ENCODE assay signal across 9 cellular contexts in the genomic region with DNA sequence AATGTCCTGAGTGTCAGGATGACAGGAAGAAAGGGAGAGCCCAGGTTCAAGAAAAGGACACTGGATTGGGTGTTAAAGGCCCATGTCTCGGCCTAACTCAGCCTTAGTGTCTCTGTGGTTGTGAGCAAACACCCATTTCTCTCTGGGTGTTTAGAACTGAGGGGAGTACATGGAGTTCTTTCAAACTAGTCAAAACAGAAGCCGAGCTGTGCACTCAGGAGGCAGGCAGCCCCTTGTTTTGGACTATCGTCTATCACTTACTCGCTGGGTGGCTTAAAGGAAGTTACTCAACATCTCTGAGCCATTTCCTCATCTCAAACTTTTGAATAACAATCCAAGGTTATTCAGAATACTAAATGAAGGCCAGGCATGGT. TPM values are rescaled to one million over a fixed set of nuclear protein-coding genes. Genes with fewer than 3 reads are reported as not detected.
DNase-seq lines count a peak whose midpoint lies in the region; ATAC-seq, FAIRE-seq and TF ChIP-seq lines count a peak whose summit lies in the region.
"Had no signal": no experiment of that assay in that cellular context is flagged by ENCODE, and none has a peak within 500 bp of the region (broad histone marks: within the 10 kb centered on the region; RNA-seq: fewer than 3 reads in every experiment).

No MANE protein-coding gene starts in this region.

- TF ChIP-seq POLR2A in GM12891 (IDR thresholded peaks at IDR 0.05; ENCODE audit: low read depth, low read length): no peak

- H3K4me3 Mint-ChIP-seq in activated CD4-positive, alpha-beta memory T cell treated with anti-CD3 and anti-CD28 coated beads, Interleukin-2, amount 10 ng/mL, durations not matched to agents 7 days and 5 days: peak overlapping the region; percentile 73
- H3K4me3 Mint-ChIP-seq in stimulated activated memory B cell treated with anti-CD40 and anti-IgM and Interleukin-4, amounts not matched to agents 10 μg/mL and 1 μg/mL and 100 μg/mL, for 72 hours: peak overlapping the region; percentile 55

- peaks cover 8% of the 10 kb centered on the region for H3K36me3 Mint-ChIP-seq in activated CD4-positive, alpha-beta memory T cell treated with anti-CD3 and anti-CD28 coated beads, Interleukin-2, amount 10 ng/mL, durations not matched to agents 7 days and 5 days (ENCODE audit: low read depth)
- no peaks in the 10 kb centered on the region for H3K36me3 Mint-ChIP-seq in stimulated activated memory B cell treated with anti-CD40 and anti-IgM and Interleukin-4, amounts not matched to agents 10 μg/mL and 1 μg/mL and 100 μg/mL, for 72 hours

- POLR2A ChIA-PET in activated CD4-positive, alpha-beta memory T cell treated with anti-CD3 and anti-CD28 coated beads, Interleukin-2, amount 10 ng/mL, durations not matched to agents 7 days and 5 days (lab: Charles Lee): interaction anchor here (0.6 to 20.3 kb wide), 14 partner anchors 7 to 640 kb away, joined by 3 to 465 read pairs (median 8); partner anchors contain the start of genes DPM2, EEIG1, NAIF1 and SLC25A25

- no peak for ATAC-seq in stimulated activated memory B cell treated with anti-CD40 and anti-IgM and Interleukin-4, amounts not matched to agents 10 μg/mL and 1 μg/mL and 100 μg/mL, for 72 hours

- CTCF ChIA-PET in activated CD4-positive, alpha-beta memory T cell treated with anti-CD3 and anti-CD28 coated beads, Interleukin-2, amount 10 ng/mL, durations not matched to agents 7 days and 5 days (lab: Charles Lee): interaction anchor here (1.0 to 13.8 kb wide), 6 partner anchors 8 to 84 kb away, joined by 3 to 178 read pairs (median 24); partner anchors contain the start of gene EEIG1

- DNase-seq in NOMO-1 treated with DMSO at 0.1 percent for 48 hours (lab: John Stamatoyannopoulos, UW; ENCODE audit: unreplicated experiment) (peak; percentile 19), NOMO-1 (lab: John Stamatoyannopoulos, UW; ENCODE audit: unreplicated experiment in 2 of 2) (no peak), fibroblast of the aortic adventitia (ENCODE audit: low read depth) (peak; percentile 20), GM12891 (ENCODE audit: insufficient read length, low spot score) (no peak), RPMI8226 (no peak), foreskin melanocyte (no peak)
- DNase-seq in activated CD4-positive, alpha-beta memory T cell treated with anti-CD3 and anti-CD28 coated beads, Interleukin-2, amount 10 ng/mL, durations not matched to agents 7 days and 5 days: peak; percentile 55
- DNase-seq: NCI-H345 had no signal

- H3K4me1 Mint-ChIP-seq in activated CD4-positive, alpha-beta memory T cell treated with anti-CD3 and anti-CD28 coated beads, Interleukin-2, amount 10 ng/mL, durations not matched to agents 7 days and 5 days: peaks cover 92% of the 10 kb centered on the region
- peaks cover 72% of the 10 kb centered on the region for H3K4me1 Mint-ChIP-seq in stimulated activated memory B cell treated with anti-CD40 and anti-IgM and Interleukin-4, amounts not matched to agents 10 μg/mL and 1 μg/mL and 100 μg/mL, for 72 hours

- FAIRE-seq in GM12891 (lab: Jason Lieb, UNC): no peak

- TF ChIP-seq CTCF in fibroblast of the aortic adventitia (IDR thresholded peaks at IDR 0.05; ENCODE audit: insufficient read depth, low read length): no peak

- no peak overlapping the region for H3K4me3 ChIP-seq in fibroblast of the aortic adventitia (ENCODE audit: low read depth, low read length)

- peaks cover 2% of the 10 kb centered on the region for H3K9me3 Mint-ChIP-seq in activated CD4-positive, alpha-beta memory T cell treated with anti-CD3 and anti-CD28 coated beads, Interleukin-2, amount 10 ng/mL, durations not matched to agents 7 days and 5 days
- no peaks in the 10 kb centered on the region for H3K9me3 Mint-ChIP-seq in stimulated activated memory B cell treated with anti-CD40 and anti-IgM and Interleukin-4, amounts not matched to agents 10 μg/mL and 1 μg/mL and 100 μg/mL, for 72 hours

- H3K27me3 Mint-ChIP-seq in activated CD4-positive, alpha-beta memory T cell treated with anti-CD3 and anti-CD28 coated beads, Interleukin-2, amount 10 ng/mL, durations not matched to agents 7 days and 5 days: no peaks in the 10 kb centered on the region
- no peaks in the 10 kb centered on the region for H3K27me3 Mint-ChIP-seq in stimulated activated memory B cell treated with anti-CD40 and anti-IgM and Interleukin-4, amounts not matched to agents 10 μg/mL and 1 μg/mL and 100 μg/mL, for 72 hours

- peak overlapping the region; percentile 99 for H3K27ac Mint-ChIP-seq in activated CD4-positive, alpha-beta memory T cell treated with anti-CD3 and anti-CD28 coated beads, Interleukin-2, amount 10 ng/mL, durations not matched to agents 7 days and 5 days
- H3K27ac Mint-ChIP-seq in stimulated activated memory B cell treated with anti-CD40 and anti-IgM and Interleukin-4, amounts not matched to agents 10 μg/mL and 1 μg/mL and 100 μg/mL, for 72 hours: peak overlapping the region; percentile 93

TF ChIP-seq in GM12891, 5 proteins besides CTCF, POLR2A, EP300 and RAD21:
- TF ChIP-seq POU2F2 (IDR thresholded peaks at IDR 0.05; ENCODE audit: low read depth, low read length) (no peak), PAX5 (IDR thresholded peaks at IDR 0.05; ENCODE audit: insufficient read depth, low read length, severe bottlenecking) (no peak), POLR2AphosphoS5 (IDR thresholded peaks at IDR 0.05; ENCODE audit: low read depth, low read length) (no peak), SPI1 (IDR thresholded peaks at IDR 0.05; ENCODE audit: low read depth, low read length) (no peak), TAF1 (IDR thresholded peaks at IDR 0.05; ENCODE audit: low read depth, low read length) (no peak)
TF ChIP-seq in GM12891: peak in this region for 0.

RNA-seq across cellular contexts. Expression of gene NAIF1, which starts 40.0 kb away (rescaled TPM):
- total RNA-seq in activated CD4-positive, alpha-beta memory T cell treated with anti-CD3 and anti-CD28 coated beads, Interleukin-2, amount 10 ng/mL, durations not matched to agents 7 days and 5 days: 10 to 100 TPM; 12.0 to 14.1 TPM
- total RNA-seq in fibroblast of the aortic adventitia (ENCODE audit: low replicate concordance): 6.0 and 7.5 TPM in 2 replicates
- 7.0 TPM for polyA plus RNA-seq in GM12891 (2012; ENCODE audit: low read depth, missing spikeins)

RNA-seq across cellular contexts. Expression of gene SLC25A25, which starts 40.9 kb away (rescaled TPM):
- total RNA-seq in activated CD4-positive, alpha-beta memory T cell treated with anti-CD3 and anti-CD28 coated beads, Interleukin-2, amount 10 ng/mL, durations not matched to agents 7 days and 5 days: 10 to 100 TPM; 21.3 to 22.2 TPM
- total RNA-seq in fibroblast of the aortic adventitia (ENCODE audit: low replicate concordance): 15.2 and 20.2 TPM in 2 replicates
- polyA plus RNA-seq in GM12891 (2012; ENCODE audit: low read depth, missing spikeins): 5.1 TPM

RNA-seq across cellular contexts. Expression of gene EEIG1, which starts 46.4 kb away (rescaled TPM):
- 100 to 1,000 TPM; 212 to 218 TPM for total RNA-seq in activated CD4-positive, alpha-beta memory T cell treated with anti-CD3 and anti-CD28 coated beads, Interleukin-2, amount 10 ng/mL, durations not matched to agents 7 days and 5 days
- total RNA-seq in fibroblast of the aortic adventitia (ENCODE audit: low replicate concordance): 32.4 and 50.3 TPM in 2 replicates
- polyA plus RNA-seq in GM12891 (2012; ENCODE audit: low read depth, missing spikeins): 26.9 TPM

Comparison
In these comparisons a context has a peak if more than half of its experiments do, and no peak if none do; other contexts are left out.
1. DNase-seq: peak in NOMO-1 treated with DMSO at 0.1 percent for 48 hours (single experiment), activated CD4-positive, alpha-beta memory T cell treated with anti-CD3 and anti-CD28 coated beads, Interleukin-2, amount 10 ng/mL, durations not matched to agents 7 days and 5 days (single experiment) and fibroblast of the aortic adventitia (single experiment); none in NOMO-1 (0 of 2), GM12891 (single experiment), RPMI8226 (single experiment) and foreskin melanocyte (single experiment).